ENCODE assay signal across 28 cellular contexts in the genomic region with DNA sequence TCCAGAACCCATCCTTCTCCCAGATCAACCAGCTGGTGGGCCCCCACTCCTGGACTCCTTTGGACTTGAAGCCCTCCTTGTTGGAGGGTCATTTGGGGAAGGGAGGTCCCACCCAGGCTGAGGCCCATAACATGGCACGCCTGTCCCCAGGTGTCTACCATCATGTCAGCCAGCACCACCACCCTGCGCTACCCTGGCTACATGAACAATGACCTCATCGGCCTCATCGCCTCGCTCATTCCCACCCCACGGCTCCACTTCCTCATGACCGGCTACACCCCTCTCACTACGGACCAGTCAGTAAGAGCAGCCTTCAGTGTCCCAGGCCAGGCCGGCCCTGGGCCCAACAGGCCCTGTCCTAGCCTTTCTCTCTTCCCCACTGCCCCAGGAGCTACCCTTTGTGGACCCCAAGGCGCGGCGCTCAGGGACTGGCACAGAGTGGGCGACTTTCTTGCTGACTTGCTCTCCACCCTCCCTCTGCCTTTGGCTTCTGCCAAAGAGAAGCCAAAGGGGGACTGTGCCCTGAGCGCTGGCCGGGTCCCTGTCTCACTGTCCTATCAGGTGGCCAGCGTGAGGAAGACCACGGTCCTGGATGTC.
"Had no signal": no experiment of that assay in that cellular context is flagged by ENCODE, and none has a peak within 500 bp of the region (broad histone marks: within the 10 kb centered on the region; RNA-seq: fewer than 3 reads in every experiment).

No MANE protein-coding gene starts in this region.

- H3K27ac Mint-ChIP-seq: activated CD4-positive, alpha-beta memory T cell treated with anti-CD3 and anti-CD28 coated beads for 36 hours; activated naive CD8-positive, alpha-beta T cell treated with anti-CD3 and anti-CD28 coated beads for 36 hours; activated T-helper 1 cell treated with anti-CD3 and anti-CD28 coated beads, Interleukin-12 subunit alpha, Interleukin-12 subunit beta, Interleukin-2, Interleukin-4 antibody, amounts not matched to agents 30 ng/mL and 10 ng/mL and 1 ng/mL, durations not matched to agents 14 hours and 24 hours and 36 hours had no signal

- H3K27me3 Mint-ChIP-seq: activated CD4-positive, alpha-beta memory T cell treated with anti-CD3 and anti-CD28 coated beads for 36 hours; activated naive CD8-positive, alpha-beta T cell treated with anti-CD3 and anti-CD28 coated beads for 36 hours had no signal

- H3K9me3 ChIP-seq: MG63, SJCRH30 had no signal

- H3K4me3 ChIP-seq: MG63, SJCRH30, SK-N-MC had no signal

- H3K27ac ChIP-seq: brain microvascular endothelial cell, SJCRH30, SK-N-MC had no signal

- ATAC-seq: activated CD4-positive, CD25-positive, alpha-beta regulatory T cell treated with anti-CD3 and anti-CD28 coated beads, Interleukin-2, amount 50 U/mL, for 24 hours; activated T-cell treated with anti-CD3 and anti-CD28 coated beads, Interleukin-2, amount 50 U/mL, for 4 hours; Panc1 had no signal

- H3K27me3 ChIP-seq: brain microvascular endothelial cell, MG63, SJCRH30 had no signal

- H3K9me3 Mint-ChIP-seq: activated CD4-positive, alpha-beta memory T cell treated with anti-CD3 and anti-CD28 coated beads for 36 hours; activated naive CD8-positive, alpha-beta T cell treated with anti-CD3 and anti-CD28 coated beads for 36 hours; activated T-cell treated with anti-CD3 and anti-CD28 coated beads, Interleukin-2, amount 50 U/mL, for 4 hours; activated T-helper 1 cell treated with anti-CD3 and anti-CD28 coated beads, Interleukin-12 subunit alpha, Interleukin-12 subunit beta, Interleukin-2, Interleukin-4 antibody, amounts not matched to agents 30 ng/mL and 10 ng/mL and 1 ng/mL, durations not matched to agents 14 hours and 24 hours and 36 hours had no signal

- DNase-seq: activated CD4-positive, alpha-beta memory T cell treated with anti-CD3 and anti-CD28 coated beads for 36 hours; activated CD4-positive, alpha-beta T cell treated with anti-CD3 and anti-CD28 coated beads for 4 hours; activated CD4-positive, alpha-beta T cell treated with anti-CD3 and anti-CD28 coated beads, Interleukin-2, amount 50 U/mL, for 1 hour; activated CD8-positive, alpha-beta memory T cell treated with anti-CD3 and anti-CD28 coated beads, Interleukin-2, amount 50 U/mL, for 4 hours; activated gamma-delta T cell treated with Interleukin-2 at 50 U/mL for 16 hours; activated naive CD8-positive, alpha-beta T cell treated with anti-CD3 and anti-CD28 coated beads for 36 hours; activated T-cell treated with anti-CD3 and anti-CD28 coated beads for 4 hours; activated T-cell treated with anti-CD3 and anti-CD28 coated beads, Interleukin-2, amount 50 U/mL, for 4 hours; amniotic stem cell; aorta; brain microvascular endothelial cell; central memory CD4-positive, alpha-beta T cell; Kasumi-1; KG1; MG63; NCI-H1092; NCI-H1436 treated with DMSO at 0.1 percent for 48 hours; NCI-H1694 treated with DMSO at 0.1 percent for 48 hours; NCI-H2029; NCI-H345; NCI-H524 treated with DMSO at 0.1 percent for 48 hours; SHP77; SJCRH30; T1000 had no signal

- H3K4me3 Mint-ChIP-seq: activated CD4-positive, alpha-beta memory T cell treated with anti-CD3 and anti-CD28 coated beads for 36 hours; activated naive CD8-positive, alpha-beta T cell treated with anti-CD3 and anti-CD28 coated beads for 36 hours; activated T-cell treated with anti-CD3 and anti-CD28 coated beads, Interleukin-2, amount 50 U/mL, for 4 hours; activated T-helper 1 cell treated with anti-CD3 and anti-CD28 coated beads, Interleukin-12 subunit alpha, Interleukin-12 subunit beta, Interleukin-2, Interleukin-4 antibody, amounts not matched to agents 30 ng/mL and 10 ng/mL and 1 ng/mL, durations not matched to agents 14 hours and 24 hours and 36 hours had no signal
